In genomic region chr13:24627090-24627714, GRCh38 we compare ENCODE assay signal across 8 cellular contexts. TPM values are rescaled to one million over a fixed set of nuclear protein-coding genes. Genes with fewer than 3 reads are reported as not detected.
DNase-seq lines count a peak whose midpoint lies in the region; ATAC-seq and TF ChIP-seq lines count a peak whose summit lies in the region.

No MANE protein-coding gene starts in this region.

- no peak overlapping the region for H3K4me3 ChIP-seq in tibial artery

- peak; percentile 14 to 29 for TF ChIP-seq CTCF in tibial artery (IDR thresholded peaks at IDR 0.05)

- H3K9me3 ChIP-seq in tibial artery: no peaks in the 10 kb centered on the region

- H3K36me3 Mint-ChIP-seq in activated CD4-positive, alpha-beta T cell treated with anti-CD3 and anti-CD28 coated beads for 36 hours (ENCODE audit: low read depth): no peaks in the 10 kb centered on the region
- peaks cover 15% of the 10 kb centered on the region for H3K36me3 Mint-ChIP-seq in activated CD8-positive, alpha-beta T cell treated with anti-CD3 and anti-CD28 coated beads, Interleukin-2, amount 10 ng/mL, durations not matched to agents 7 days and 5 days (ENCODE audit: low read depth)

- no peak overlapping the region for H3K4me3 Mint-ChIP-seq in activated CD4-positive, alpha-beta T cell treated with anti-CD3 and anti-CD28 coated beads for 36 hours
- no peak overlapping the region for H3K4me3 Mint-ChIP-seq in activated CD8-positive, alpha-beta T cell treated with anti-CD3 and anti-CD28 coated beads, Interleukin-2, amount 10 ng/mL, durations not matched to agents 7 days and 5 days

- H3K36me3 ChIP-seq in tibial artery: no peaks in the 10 kb centered on the region

- no peaks in the 10 kb centered on the region for H3K4me1 ChIP-seq in tibial artery

- no peak for DNase-seq in activated CD4-positive, alpha-beta T cell treated with anti-CD3 and anti-CD28 coated beads for 36 hours
- DNase-seq in activated CD4-positive, alpha-beta T cell treated with anti-CD3 and anti-CD28 coated beads for 4 hours: no peak
- DNase-seq in activated CD8-positive, alpha-beta T cell treated with anti-CD3 and anti-CD28 coated beads, Interleukin-2, amount 10 ng/mL, durations not matched to agents 7 days and 5 days: no peak
- peak; percentile 45 for DNase-seq in iPS DF 19.7 (ENCODE audit: low read depth, low spot score)
- no peak for DNase-seq in tibial artery
- DNase-seq in activated CD8-positive, alpha-beta memory T cell treated with anti-CD3 and anti-CD28 coated beads, Interleukin-2, amount 50 U/mL, for 4 hours: no peak
- no peak for DNase-seq in pons (ENCODE audit: low spot score)

- H3K27ac ChIP-seq in tibial artery: no peak overlapping the region

- peaks cover 0 to 5% of the 10 kb centered on the region in 2 donors for H3K27me3 ChIP-seq in tibial artery

- intact Hi-C loops in activated CD4-positive, alpha-beta T cell treated with anti-CD3 and anti-CD28 coated beads for 36 hours (cut with DNase I, micrococcal nuclease): no loop called here
- intact Hi-C loops in tibial artery (cut with DNase I; ENCODE audit: low total_unique reads): no loop called here

- H3K27ac Mint-ChIP-seq in activated CD4-positive, alpha-beta T cell treated with anti-CD3 and anti-CD28 coated beads for 36 hours: peak overlapping the region; percentile 6
- H3K27ac Mint-ChIP-seq in activated CD8-positive, alpha-beta T cell treated with anti-CD3 and anti-CD28 coated beads, Interleukin-2, amount 10 ng/mL, durations not matched to agents 7 days and 5 days: peak overlapping the region; percentile 87

- H3K27me3 Mint-ChIP-seq in activated CD4-positive, alpha-beta T cell treated with anti-CD3 and anti-CD28 coated beads for 36 hours: no peaks in the 10 kb centered on the region
- H3K27me3 Mint-ChIP-seq in activated CD8-positive, alpha-beta T cell treated with anti-CD3 and anti-CD28 coated beads, Interleukin-2, amount 10 ng/mL, durations not matched to agents 7 days and 5 days (ENCODE audit: low read depth): no peaks in the 10 kb centered on the region

- no peak for ATAC-seq in activated CD4-positive, alpha-beta T cell treated with anti-CD3 and anti-CD28 coated beads for 36 hours
- no peak for ATAC-seq in activated CD8-positive, alpha-beta T cell treated with anti-CD3 and anti-CD28 coated beads, Interleukin-2, amount 10 ng/mL, durations not matched to agents 7 days and 5 days
- ATAC-seq in HG02970 (IDR thresholded peaks at IDR 0.05; ENCODE audit: low FRiP score, unreplicated experiment): no peak

- H3K4me1 Mint-ChIP-seq in activated CD4-positive, alpha-beta T cell treated with anti-CD3 and anti-CD28 coated beads for 36 hours: peaks cover 34% of the 10 kb centered on the region
- H3K4me1 Mint-ChIP-seq in activated CD8-positive, alpha-beta T cell treated with anti-CD3 and anti-CD28 coated beads, Interleukin-2, amount 10 ng/mL, durations not matched to agents 7 days and 5 days (ENCODE audit: low read depth): peaks cover 45% of the 10 kb centered on the region

- POLR2A ChIA-PET in activated CD4-positive, alpha-beta T cell treated with anti-CD3 and anti-CD28 coated beads for 36 hours (lab: Charles Lee): no interaction called here
- POLR2A ChIA-PET in activated CD8-positive, alpha-beta T cell treated with anti-CD3 and anti-CD28 coated beads, Interleukin-2, amount 10 ng/mL, durations not matched to agents 7 days and 5 days (lab: Charles Lee): interaction anchor here (0.7 to 0.8 kb wide), 2 partner anchors 18 to 22 kb away, joined by 3 read pairs; no protein-coding TSS in a partner anchor

- CTCF ChIA-PET in activated CD4-positive, alpha-beta T cell treated with anti-CD3 and anti-CD28 coated beads for 36 hours (lab: Charles Lee): interaction anchor here (1.0 to 1.9 kb wide), 4 partner anchors 20 to 22 kb away, joined by 3 to 6 read pairs (median 4); no protein-coding TSS in a partner anchor
- CTCF ChIA-PET in activated CD8-positive, alpha-beta T cell treated with anti-CD3 and anti-CD28 coated beads, Interleukin-2, amount 10 ng/mL, durations not matched to agents 7 days and 5 days (lab: Charles Lee): interaction anchor here (1.2 to 7.5 kb wide), 2 partner anchors 9 to 21 kb away, joined by 4 to 31 read pairs; no protein-coding TSS in a partner anchor

- no peaks in the 10 kb centered on the region for H3K9me3 Mint-ChIP-seq in activated CD4-positive, alpha-beta T cell treated with anti-CD3 and anti-CD28 coated beads for 36 hours (ENCODE audit: low read depth)
- no peaks in the 10 kb centered on the region for H3K9me3 Mint-ChIP-seq in activated CD8-positive, alpha-beta T cell treated with anti-CD3 and anti-CD28 coated beads, Interleukin-2, amount 10 ng/mL, durations not matched to agents 7 days and 5 days (ENCODE audit: insufficient read depth)

RNA-seq across cellular contexts. Expression of gene ATP12A, which starts 53.0 kb away (rescaled TPM):
- total RNA-seq in activated CD4-positive, alpha-beta T cell treated with anti-CD3 and anti-CD28 coated beads for 36 hours: under 1 TPM; 0.09 to 0.16 TPM
- under 1 TPM; 0.05 to 0.08 TPM for total RNA-seq in activated CD8-positive, alpha-beta T cell treated with anti-CD3 and anti-CD28 coated beads, Interleukin-2, amount 10 ng/mL, durations not matched to agents 7 days and 5 days
